In genomic region chr11:34850339-34850738, GRCh38 we compare ENCODE assay signal across 1 cellular context.
TF ChIP-seq lines count a peak whose summit lies in the region.

No MANE protein-coding gene starts in this region.

TF ChIP-seq in K562, 482 proteins besides CTCF, POLR2A, EP300 and RAD21 (continued from another document):
- TF ChIP-seq PBX2 (CRISPR knock-in tag; IDR thresholded peaks at IDR 0.05; ENCODE audit: low read depth): no peak
- TF ChIP-seq PBX2 (tag; conservative IDR thresholded peaks at IDR 0.05; ENCODE audit: low read depth): peak; percentile 83
- no peak for TF ChIP-seq NFXL1 (CRISPR knock-in tag; IDR thresholded peaks at IDR 0.05)
- peak; percentile 25; the same call in 1 of the 2 replicates for TF ChIP-seq HES1 (IDR thresholded peaks at IDR 0.05; ENCODE audit: low read depth)
- TF ChIP-seq ZNF511 (CRISPR knock-in tag; IDR thresholded peaks at IDR 0.05): no peak
- no peak for TF ChIP-seq FOS (IDR thresholded peaks at IDR 0.05; ENCODE audit: extremely low read depth, insufficient read length)
- TF ChIP-seq MEF2A (IDR thresholded peaks at IDR 0.05; ENCODE audit: control insufficient read depth, low read depth, low read length): no peak
- peak; percentile 7; the same call in 1 of the 2 replicates for TF ChIP-seq JUND (IDR thresholded peaks at IDR 0.05; ENCODE audit: borderline replicate concordance, low read depth, low read length)
- TF ChIP-seq JUND (tag; IDR thresholded peaks at IDR 0.05; ENCODE audit: borderline replicate concordance, low read depth, low read length): no peak
- TF ChIP-seq CBX1 (IDR thresholded peaks at IDR 0.05; ENCODE audit: low read depth): no peak
- no peak for TF ChIP-seq HMBOX1 (IDR thresholded peaks at IDR 0.05)
- peak; percentile 92 for TF ChIP-seq PKNOX1 (IDR thresholded peaks at IDR 0.05)
- no peak for TF ChIP-seq THAP7 (CRISPR knock-in tag; IDR thresholded peaks at IDR 0.05)
- TF ChIP-seq RFX7 (CRISPR knock-in tag; IDR thresholded peaks at IDR 0.05): no peak
- no peak for TF ChIP-seq ZNF280B (CRISPR knock-in tag; IDR thresholded peaks at IDR 0.05)
- TF ChIP-seq CHD2 (IDR thresholded peaks at IDR 0.05; ENCODE audit: low read depth, low read length): no peak
- peak; percentile 74 for TF ChIP-seq FOSL1 (tag; conservative IDR thresholded peaks at IDR 0.05)
- peak; percentile 97 for TF ChIP-seq MEIS2 (IDR thresholded peaks at IDR 0.05; ENCODE audit: partially characterized antibody)
- TF ChIP-seq KAT8 (IDR thresholded peaks at IDR 0.05; ENCODE audit: low read depth): no peak
- TF ChIP-seq KLF10 (CRISPR knock-in tag; IDR thresholded peaks at IDR 0.05): no peak
